In genomic region chr19:41225238-41226052, GRCh38 we compare ENCODE assay signal across 8 cellular contexts. TPM values are rescaled to one million over a fixed set of nuclear protein-coding genes. Genes with fewer than 3 reads are reported as not detected.
A peak's percentile ranks its signal among the peaks of the same experiment; 100 is the strongest.
DNase-seq lines count a peak whose midpoint lies in the region; ATAC-seq and TF ChIP-seq lines count a peak whose summit lies in the region.

No MANE protein-coding gene starts in this region.

- no peak for TF ChIP-seq RAD21 in Ishikawa (IDR thresholded peaks at IDR 0.05; ENCODE audit: low read depth)
- TF ChIP-seq RAD21 in neural cell (conservative IDR thresholded peaks at IDR 0.05) = no peak

- TF ChIP-seq POLR2A in thyroid gland (IDR thresholded peaks at IDR 0.05) = no peak

- H3K36me3 ChIP-seq in neural cell (ENCODE audit: insufficient read depth, low read length) = no peaks in the 10 kb centered on the region
- no peaks in the 10 kb centered on the region for H3K36me3 ChIP-seq in thyroid gland

- no peak overlapping the region for H3K4me2 ChIP-seq in neural cell (ENCODE audit: low read length)

- intact Hi-C loops in thyroid gland (cut with DNase I) = no loop called here

- no peaks in the 10 kb centered on the region for H3K9me2 ChIP-seq in neural cell (ENCODE audit: insufficient read depth, low read length)

- no peaks in the 10 kb centered on the region for H4K20me1 ChIP-seq in neural cell (ENCODE audit: insufficient read depth)

- H3K79me2 ChIP-seq in neural cell (replicated peaks; ENCODE audit: insufficient read depth, low read length) = no peaks in the 10 kb centered on the region

- H3K27ac ChIP-seq in neural cell (ENCODE audit: low read length) (no peak overlapping the region), thyroid gland (peak overlapping the region; percentile 57 to 68 (median 59))

- 58 to 60% methylated on average over 29 of the region's 29 CpGs for WGBS in thyroid gland, 2 donors

- H3K4me3 ChIP-seq in neural cell (ENCODE audit: low read length) = no peak overlapping the region
- peak overlapping the region; percentile 21 to 28 (median 27) for H3K4me3 ChIP-seq in thyroid gland (replicated peaks in 1 of 3)

- H3F3A ChIP-seq in neural cell (ENCODE audit: insufficient read depth, low read length, poor library complexity, severe bottlenecking) = no peaks in the 10 kb centered on the region

- no peak overlapping the region for H3K9ac ChIP-seq in neural cell (ENCODE audit: low read length)

- TF ChIP-seq EP300 in Ishikawa (IDR thresholded peaks at IDR 0.05; ENCODE audit: borderline replicate concordance) (no peak), neural cell (conservative IDR thresholded peaks at IDR 0.05; ENCODE audit: poor library complexity, severe bottlenecking) (no peak)

- H3K27me3 ChIP-seq in neural cell (ENCODE audit: insufficient read depth, low read depth, low read length) (no peaks in the 10 kb centered on the region), thyroid gland (no peaks in the 10 kb centered on the region)

- H3K4me1 ChIP-seq in thyroid gland = peaks cover 10 to 11% of the 10 kb centered on the region in 2 donors

- peak; percentile 2 to 29 (median 12) for DNase-seq in activated CD8-positive, alpha-beta memory T cell treated with anti-CD3 and anti-CD28 coated beads for 48 hours (ENCODE audit: low read depth in 2 of 3, low spot score in 2 of 3)
- DNase-seq in fibroblast of gingiva (ENCODE audit: low read depth) (peak; percentile 99), thyroid gland (peak; percentile 13 to 44), NCI-H345 (lab: John Stamatoyannopoulos, UW) (no peak), NCI-H748 treated with DMSO at 0.1 percent for 48 hours (lab: John Stamatoyannopoulos, UW) (no peak)

- no peaks in the 10 kb centered on the region for H3K9me3 ChIP-seq in neural cell (ENCODE audit: low read length)
- no peaks in the 10 kb centered on the region for H3K9me3 ChIP-seq in thyroid gland

- no peak overlapping the region for H2AFZ ChIP-seq in neural cell (ENCODE audit: low read depth, low read length)

- no peak for ATAC-seq in HG02571 (IDR thresholded peaks at IDR 0.05; ENCODE audit: unreplicated experiment)

- TF ChIP-seq CTCF in neural cell (IDR thresholded peaks at IDR 0.05; ENCODE audit: poor library complexity, severe bottlenecking) = no peak
- TF ChIP-seq CTCF in thyroid gland (IDR thresholded peaks at IDR 0.05) = no peak

TF ChIP-seq in Ishikawa, 13 proteins besides CTCF, POLR2A, EP300 and RAD21:
- TF ChIP-seq CREB1 (IDR thresholded peaks at IDR 0.05; ENCODE audit: low read depth) (no peak), CEBPB (IDR thresholded peaks at IDR 0.05) (no peak), ZBTB7A (IDR thresholded peaks at IDR 0.05; ENCODE audit: low read depth) (no peak), FOXM1 (IDR thresholded peaks at IDR 0.05; ENCODE audit: borderline replicate concordance, low read depth) (peak; percentile 36; the same call in 1 of the 2 replicates)

TF ChIP-seq in neural cell, 6 proteins besides CTCF, POLR2A, EP300 and RAD21:
- TF ChIP-seq REST (IDR thresholded peaks at IDR 0.05; ENCODE audit: borderline replicate concordance) (no peak), POLR2AphosphoS5 (IDR thresholded peaks at IDR 0.05) (peak; percentile 36), EZH2 (IDR thresholded peaks at IDR 0.05; ENCODE audit: borderline replicate concordance, insufficient read depth, low read length, poor library complexity, severe bottlenecking) (no peak), MXI1 (conservative IDR thresholded peaks at IDR 0.05; ENCODE audit: poor library complexity, severe bottlenecking) (no peak)
TF ChIP-seq in neural cell: peak in this region for 1.

RNA-seq across cellular contexts. Expression of gene AXL, which starts 6.4 kb away (rescaled TPM):
- 0.10 TPM in 1 of 2 replicates, not detected in the other for polyA plus RNA-seq in neural cell
- polyA minus RNA-seq in neural cell = 0.49 and 0.81 TPM in 2 replicates
- total RNA-seq in thyroid gland = 10 to 100 TPM; 17.5 to 61.3 (median 35.4) TPM

RNA-seq across cellular contexts. Expression of gene CYP2S1, which starts 32.4 kb away (rescaled TPM):
- not detected in 2 replicates for polyA plus RNA-seq in neural cell
- polyA minus RNA-seq in neural cell = not detected in 2 replicates
- 1 to 10 TPM in 3 of 4 donors, not detected in 1; 1.0 to 2.3 (median 1.0) TPM for total RNA-seq in thyroid gland

RNA-seq across cellular contexts. Expression of gene HNRNPUL1, which starts 38.7 kb away (rescaled TPM):
- 34.6 and 38.3 TPM in 2 replicates for polyA plus RNA-seq in neural cell
- 75.0 and 77.7 TPM in 2 replicates for polyA minus RNA-seq in neural cell
- total RNA-seq in thyroid gland = 100 to 1,000 TPM; 129 to 180 (median 150) TPM

Comparison
In these comparisons a context has a peak if more than half of its experiments do, and no peak if none do; other contexts are left out.
1. DNase-seq: peak in activated CD8-positive, alpha-beta memory T cell treated with anti-CD3 and anti-CD28 coated beads for 48 hours (3 of 3), fibroblast of gingiva (single experiment) and thyroid gland (2 of 2); none in NCI-H345 (single experiment) and NCI-H748 treated with DMSO at 0.1 percent for 48 hours (single experiment).